Comparison of ENCODE assay signal across 8 cellular contexts in genomic region chr6:7058250-7058923, GRCh38. TPM values are rescaled to one million over a fixed set of nuclear protein-coding genes. Genes with fewer than 3 reads are reported as not detected.
DNase-seq lines count a peak whose midpoint lies in the region; ATAC-seq and TF ChIP-seq lines count a peak whose summit lies in the region.

No MANE protein-coding gene starts in this region.

- H3K27ac ChIP-seq in SK-N-MC (peak overlapping the region; percentile 2; the same call in 1 of the 2 replicates), heart left ventricle (no peak overlapping the region), upper lobe of right lung (peak overlapping the region; percentile 80)

- H3K4me1 Mint-ChIP-seq in activated naive CD4-positive, alpha-beta T cell treated with anti-CD3 and anti-CD28 coated beads for 36 hours (ENCODE audit: low read depth) = peaks cover 8% of the 10 kb centered on the region

- DNase-seq in activated naive CD4-positive, alpha-beta T cell treated with anti-CD3 and anti-CD28 coated beads for 36 hours = peak; percentile 47
- no peak for DNase-seq in activated naive CD4-positive, alpha-beta T cell (lab: John Stamatoyannopoulos, UW)
- DNase-seq in SK-N-MC (ENCODE audit: low read depth, low spot score) (no peak), heart left ventricle (peak in 1 of 5 donors; percentile 41), upper lobe of right lung (no peak), KG1 (lab: John Stamatoyannopoulos, UW) (no peak)

- no peaks in the 10 kb centered on the region for H3K27me3 Mint-ChIP-seq in activated naive CD4-positive, alpha-beta T cell treated with anti-CD3 and anti-CD28 coated beads for 36 hours (ENCODE audit: low read depth)

- WGBS in heart left ventricle, 4 donors = 64 to 72% (median 70%) methylated on average over 4 of the region's 4 CpGs

- no peaks in the 10 kb centered on the region for H3K9me3 ChIP-seq in SK-N-MC (ENCODE audit: low read depth, low read length)
- H3K9me3 ChIP-seq in heart left ventricle = no peaks in the 10 kb centered on the region
- no peaks in the 10 kb centered on the region for H3K9me3 ChIP-seq in upper lobe of right lung

- no peak for TF ChIP-seq CTCF in heart left ventricle (IDR thresholded peaks at IDR 0.05)
- no peak for TF ChIP-seq CTCF in upper lobe of right lung (IDR thresholded peaks at IDR 0.05)

- ATAC-seq in heart left ventricle (peak in 3 of 4 donors; percentile 41 to 84 (median 79)), upper lobe of right lung (peak; percentile 97), GM18858 (IDR thresholded peaks at IDR 0.05; ENCODE audit: unreplicated experiment) (no peak), HG03139 (IDR thresholded peaks at IDR 0.05; ENCODE audit: unreplicated experiment) (no peak)

- H3K9ac ChIP-seq in SK-N-MC (ENCODE audit: insufficient read length) = no peak overlapping the region

- no peak for TF ChIP-seq POLR2A in heart left ventricle (IDR thresholded peaks at IDR 0.05)

- intact Hi-C loops in activated naive CD4-positive, alpha-beta T cell treated with anti-CD3 and anti-CD28 coated beads for 36 hours (cut with micrococcal nuclease) = no loop called here
- intact Hi-C loops in heart left ventricle (cut with DNase I) (loop anchor here in 2 of 10 donors (10.0 kb wide), 2 partner anchors 46 to 134 kb away; partner anchors contain the start of gene RREB1 (in 1 of the 2)), upper lobe of right lung (cut with DNase I) (no loop called here)

- H3K4me3 Mint-ChIP-seq in activated naive CD4-positive, alpha-beta T cell treated with anti-CD3 and anti-CD28 coated beads for 36 hours = no peak overlapping the region

- no peaks in the 10 kb centered on the region for H3K36me3 Mint-ChIP-seq in activated naive CD4-positive, alpha-beta T cell treated with anti-CD3 and anti-CD28 coated beads for 36 hours (ENCODE audit: low read depth)

- CTCF ChIA-PET in activated naive CD4-positive, alpha-beta T cell treated with anti-CD3 and anti-CD28 coated beads for 36 hours (lab: Charles Lee) = interaction anchor here (0.6 to 1.2 kb wide), 3 partner anchors 8 to 180 kb away, joined by 3 read pairs; no protein-coding TSS in a partner anchor

- H3K27me3 ChIP-seq in heart left ventricle = no peaks in the 10 kb centered on the region
- no peaks in the 10 kb centered on the region for H3K27me3 ChIP-seq in upper lobe of right lung

- no peaks in the 10 kb centered on the region for H3K9me3 Mint-ChIP-seq in activated naive CD4-positive, alpha-beta T cell treated with anti-CD3 and anti-CD28 coated beads for 36 hours

- no peaks in the 10 kb centered on the region for H3K36me3 ChIP-seq in SK-N-MC (ENCODE audit: insufficient read depth, low read length)
- no peaks in the 10 kb centered on the region for H3K36me3 ChIP-seq in heart left ventricle
- H3K36me3 ChIP-seq in upper lobe of right lung = no peaks in the 10 kb centered on the region

- H3K4me1 ChIP-seq in heart left ventricle (peaks cover 0 to 7% (median 0%) of the 10 kb centered on the region in 12 donors), upper lobe of right lung (no peaks in the 10 kb centered on the region)

- no peak overlapping the region for H3K4me3 ChIP-seq in SK-N-MC
- H3K4me3 ChIP-seq in heart left ventricle = no peak overlapping the region
- no peak overlapping the region for H3K4me3 ChIP-seq in upper lobe of right lung

- H3K27ac Mint-ChIP-seq in activated naive CD4-positive, alpha-beta T cell treated with anti-CD3 and anti-CD28 coated beads for 36 hours = no peak overlapping the region

RNA-seq across cellular contexts. Expression of gene RREB1, which starts 49.4 kb away (rescaled TPM):
- total RNA-seq in activated naive CD4-positive, alpha-beta T cell treated with anti-CD3 and anti-CD28 coated beads for 36 hours = 10 to 100 TPM; 10.8 to 12.2 TPM
- total RNA-seq in heart left ventricle (10 to 100 TPM; 28.6 to 49.4 (median 40.1) TPM), upper lobe of right lung (60.2 TPM)
- polyA plus RNA-seq in heart left ventricle = 1 to 10 TPM; 8.7 to 9.1 TPM

Comparison
In these comparisons a context has a peak if more than half of its experiments do, and no peak if none do; other contexts are left out.
1. H3K27ac ChIP-seq: peak in SK-N-MC (single experiment) and upper lobe of right lung (single experiment); none in heart left ventricle (0 of 12).
2. ATAC-seq: peak in heart left ventricle (3 of 4) and upper lobe of right lung (single experiment); none in GM18858 (single experiment) and HG03139 (single experiment).